In the genomic region with DNA sequence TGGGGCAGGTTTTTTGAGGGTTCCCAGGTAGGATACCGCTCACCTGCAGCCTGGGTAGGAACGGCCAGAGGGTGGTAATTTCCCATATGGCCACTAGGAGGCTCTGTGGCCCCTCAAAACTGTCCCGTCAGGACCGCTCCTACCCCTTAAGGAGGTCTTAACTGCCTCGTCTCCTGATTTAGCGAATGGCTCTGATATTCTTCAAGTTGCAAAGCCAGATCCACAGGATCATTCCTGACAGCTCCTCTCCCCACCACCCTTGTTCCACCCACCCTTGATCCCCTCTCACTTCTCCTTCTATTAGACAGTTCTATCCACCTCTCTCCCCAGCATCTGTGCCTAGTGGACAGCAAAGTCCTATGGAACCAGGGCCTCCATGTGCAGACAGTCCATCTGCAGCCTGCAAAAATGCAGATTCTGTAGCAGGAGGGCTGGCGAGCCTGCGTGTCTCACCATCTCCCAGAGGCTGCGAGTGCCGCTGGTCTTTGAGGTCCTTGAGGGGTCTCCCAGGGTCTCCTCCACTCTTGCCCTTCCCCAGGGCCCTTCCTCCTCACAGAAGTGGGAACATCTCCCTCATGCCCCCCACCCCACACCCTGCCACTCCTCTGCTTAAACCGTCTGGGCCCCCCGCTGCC, we compare ENCODE assay signal across 8 cellular contexts. TPM values are rescaled to one million over a fixed set of nuclear protein-coding genes. Genes with fewer than 3 reads are reported as not detected.
A peak's percentile ranks its signal among the peaks of the same experiment; 100 is the strongest.
DNase-seq lines count a peak whose midpoint lies in the region; TF ChIP-seq lines count a peak whose summit lies in the region.

No MANE protein-coding gene starts in this region.

- DNase-seq in GM04503 (ENCODE audit: low read depth) (peak; percentile 7), HFFc6 (peak; percentile 0), NCI-H446 treated with DMSO at 0.1 percent for 48 hours (lab: John Stamatoyannopoulos, UW) (peak; percentile 17), epidermal melanocyte (ENCODE audit: insufficient read length, low spot score) (peak; percentile 97), mesothelial cell of epicardium (ENCODE audit: low spot score in 2 of 2, unreplicated experiment in 2 of 2) (peak in 1 of 2 experiments; percentile 72), NCI-H510A (lab: John Stamatoyannopoulos, UW) (no peak)
- DNase-seq in activated CD8-positive, alpha-beta memory T cell treated with anti-CD3 and anti-CD28 coated beads for 24 hours: peak; percentile 81
- peak; percentile 12 to 19 for DNase-seq in stimulated activated CD8-positive, alpha-beta memory T cell treated with anti-CD3 and anti-CD28 coated beads, Interleukin-7, amount 100 ng/mL, for 48 hours (ENCODE audit: extremely low read depth in 1 of 2, low read depth in 1 of 2)

- H3K4me1 Mint-ChIP-seq in HFFc6 (ENCODE audit: low read depth) (no peaks in the 10 kb centered on the region), mesothelial cell of epicardium (peaks cover 8% of the 10 kb centered on the region)

- no peak overlapping the region for H3K27ac Mint-ChIP-seq in HFFc6
- H3K27ac Mint-ChIP-seq in mesothelial cell of epicardium: no peak overlapping the region

- H3K9me3 Mint-ChIP-seq in HFFc6: no peaks in the 10 kb centered on the region
- H3K9me3 Mint-ChIP-seq in mesothelial cell of epicardium: no peaks in the 10 kb centered on the region

- peak; percentile 97 for TF ChIP-seq CTCF in HFFc6 (IDR thresholded peaks at IDR 0.05)
- peak; percentile 91 for TF ChIP-seq CTCF in mesothelial cell of epicardium (IDR thresholded peaks at IDR 0.05; ENCODE audit: unreplicated experiment)

- no peaks in the 10 kb centered on the region; the same call in 1 of the 2 replicates for H3K27me3 Mint-ChIP-seq in HFFc6 (ENCODE audit: insufficient read depth)
- no peaks in the 10 kb centered on the region for H3K27me3 Mint-ChIP-seq in mesothelial cell of epicardium (ENCODE audit: low read depth)

- no peak overlapping the region for H3K4me3 Mint-ChIP-seq in HFFc6
- no peak overlapping the region for H3K4me3 Mint-ChIP-seq in mesothelial cell of epicardium

- H3K36me3 Mint-ChIP-seq in HFFc6 (ENCODE audit: low read depth): no peaks in the 10 kb centered on the region
- peaks cover 27% of the 10 kb centered on the region for H3K36me3 Mint-ChIP-seq in mesothelial cell of epicardium

RNA-seq across cellular contexts. Expression of a gene that starts 34.3 kb away (rescaled TPM):
- not detected for total RNA-seq in HFFc6 (2021; fragmentation: NEBNext Ultra II Directional; extraction: Animal tissue kit (Norgen Biotek cat#: 25700))
- total RNA-seq in mesothelial cell of epicardium: not detected in 3 replicates

RNA-seq across cellular contexts. Expression of a gene that starts 55.3 kb away (rescaled TPM):
- total RNA-seq in HFFc6 (2021; fragmentation: NEBNext Ultra II Directional; extraction: Animal tissue kit (Norgen Biotek cat#: 25700)): 1 to 10 TPM; 4.7 to 8.0 (median 5.3) TPM
- total RNA-seq in mesothelial cell of epicardium: 39.7 to 40.7 TPM (median 39.9 TPM) in 3 replicates
